Comparison of ENCODE assay signal across 3 cellular contexts in the genomic region with DNA sequence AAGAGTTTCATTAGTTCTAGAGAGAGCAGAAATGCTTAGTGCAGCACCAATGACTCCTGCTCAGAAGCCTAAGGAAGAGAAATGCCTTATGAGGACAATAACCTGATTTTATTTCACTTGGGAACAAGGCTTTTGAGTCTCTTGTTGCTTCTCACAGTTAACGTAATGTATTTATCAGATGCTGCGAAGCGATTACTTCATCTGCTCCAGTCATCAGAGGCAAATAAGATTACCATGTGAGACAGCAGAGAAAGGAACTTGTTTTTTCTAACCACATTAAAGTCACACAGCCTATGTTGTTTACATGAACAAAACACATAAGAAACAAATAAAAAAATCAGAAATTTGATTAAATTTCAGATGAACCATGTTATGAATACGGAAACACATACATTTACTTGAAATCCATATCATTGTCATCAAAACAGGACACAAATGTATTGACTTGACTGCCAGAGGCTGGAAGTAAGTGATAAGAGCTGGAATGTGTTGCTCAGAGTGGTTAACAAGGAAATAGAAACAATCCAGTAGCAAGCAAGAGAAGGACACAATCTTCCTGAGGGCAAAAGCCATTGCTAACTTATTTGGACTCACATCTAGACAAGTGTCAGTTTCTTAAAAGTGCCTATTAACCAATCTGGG.
TF ChIP-seq lines count a peak whose summit lies in the region.

No MANE protein-coding gene starts in this region.

TF ChIP-seq in IMR-90, 13 proteins besides CTCF, POLR2A, EP300 and RAD21:
- TF ChIP-seq RFX5 (IDR thresholded peaks at IDR 0.05; ENCODE audit: low read depth, low read length) (no peak), CHD1 (IDR thresholded peaks at IDR 0.05; ENCODE audit: low read depth, low read length) (no peak), NFE2L2 (IDR thresholded peaks at IDR 0.05; ENCODE audit: low read depth, low read length) (no peak), MAZ (IDR thresholded peaks at IDR 0.05; ENCODE audit: borderline replicate concordance, low read depth, low read length) (no peak), FOS (IDR thresholded peaks at IDR 0.05; ENCODE audit: low read depth, low read length) (no peak), CEBPB (IDR thresholded peaks at IDR 0.05; ENCODE audit: low read depth, low read length) (no peak), MAFK (IDR thresholded peaks at IDR 0.05; ENCODE audit: low read depth, low read length) (no peak), MXI1 (IDR thresholded peaks at IDR 0.05; ENCODE audit: borderline replicate concordance, low read depth, low read length) (no peak)
- TF ChIP-seq, protein P1, sequence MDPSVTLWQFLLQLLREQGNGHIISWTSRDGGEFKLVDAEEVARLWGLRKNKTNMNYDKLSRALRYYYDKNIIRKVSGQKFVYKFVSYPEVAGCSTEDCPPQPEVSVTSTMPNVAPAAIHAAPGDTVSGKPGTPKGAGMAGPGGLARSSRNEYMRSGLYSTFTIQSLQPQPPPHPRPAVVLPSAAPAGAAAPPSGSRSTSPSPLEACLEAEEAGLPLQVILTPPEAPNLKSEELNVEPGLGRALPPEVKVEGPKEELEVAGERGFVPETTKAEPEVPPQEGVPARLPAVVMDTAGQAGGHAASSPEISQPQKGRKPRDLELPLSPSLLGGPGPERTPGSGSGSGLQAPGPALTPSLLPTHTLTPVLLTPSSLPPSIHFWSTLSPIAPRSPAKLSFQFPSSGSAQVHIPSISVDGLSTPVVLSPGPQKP (IDR thresholded peaks at IDR 0.05; ENCODE audit: borderline replicate concordance, low read depth, low read length): no peak
- TF ChIP-seq, protein P2, sequence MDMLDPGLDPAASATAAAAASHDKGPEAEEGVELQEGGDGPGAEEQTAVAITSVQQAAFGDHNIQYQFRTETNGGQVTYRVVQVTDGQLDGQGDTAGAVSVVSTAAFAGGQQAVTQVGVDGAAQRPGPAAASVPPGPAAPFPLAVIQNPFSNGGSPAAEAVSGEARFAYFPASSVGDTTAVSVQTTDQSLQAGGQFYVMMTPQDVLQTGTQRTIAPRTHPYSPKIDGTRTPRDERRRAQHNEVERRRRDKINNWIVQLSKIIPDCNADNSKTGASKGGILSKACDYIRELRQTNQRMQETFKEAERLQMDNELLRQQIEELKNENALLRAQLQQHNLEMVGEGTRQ (IDR thresholded peaks at IDR 0.05; ENCODE audit: low read depth, low read length): no peak

TF ChIP-seq in SK-N-SH, 30 proteins besides CTCF, POLR2A, EP300 and RAD21:
- TF ChIP-seq FOXJ3 (CRISPR knock-in tag; IDR thresholded peaks at IDR 0.05): peak; percentile 70
- no peak for TF ChIP-seq POLR2AphosphoS5 (IDR thresholded peaks at IDR 0.05; ENCODE audit: low read depth, low read length)
- peak; percentile 64 for TF ChIP-seq GATA2 (CRISPR knock-in tag; IDR thresholded peaks at IDR 0.05)

TF ChIP-seq in endothelial cell of umbilical vein, 7 proteins besides CTCF, POLR2A, EP300 and RAD21:
- TF ChIP-seq EZH2 (IDR thresholded peaks at IDR 0.05; ENCODE audit: borderline replicate concordance, low read depth, low read length, severe bottlenecking) (no peak), JUN (IDR thresholded peaks at IDR 0.05; ENCODE audit: borderline replicate concordance, insufficient read depth, insufficient read length, low read depth) (peak; percentile 2), GATA2 (IDR thresholded peaks at IDR 0.05; ENCODE audit: insufficient read depth, insufficient read length, low read depth, low read length) (peak; percentile 41)
- TF ChIP-seq, protein P3, sequence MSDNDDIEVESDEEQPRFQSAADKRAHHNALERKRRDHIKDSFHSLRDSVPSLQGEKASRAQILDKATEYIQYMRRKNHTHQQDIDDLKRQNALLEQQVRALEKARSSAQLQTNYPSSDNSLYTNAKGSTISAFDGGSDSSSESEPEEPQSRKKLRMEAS (IDR thresholded peaks at IDR 0.05; ENCODE audit: insufficient read depth, insufficient read length): no peak
